15 cellular contexts compared by ENCODE assay signal in the genomic region with DNA sequence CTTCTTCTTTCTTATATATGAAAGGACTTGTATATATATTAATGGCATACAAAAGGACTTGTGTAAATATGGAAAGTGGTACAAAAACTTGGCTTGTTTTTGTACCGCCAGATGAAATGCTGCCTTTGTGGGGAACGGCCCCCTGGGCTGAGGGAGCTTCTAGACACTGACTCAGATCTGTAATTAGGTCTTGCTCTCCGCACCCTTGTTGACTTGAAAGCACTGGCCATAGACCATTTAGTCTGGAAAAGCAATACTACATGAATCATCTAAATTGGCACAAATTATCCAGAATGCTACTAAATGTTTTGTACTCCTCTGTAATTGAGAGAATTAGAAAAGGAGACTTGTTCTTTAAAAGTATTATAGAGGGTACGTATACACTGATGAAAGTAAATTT.
A peak's percentile ranks its signal among the peaks of the same experiment; 100 is the strongest.
DNase-seq lines count a peak whose midpoint lies in the region; ATAC-seq and TF ChIP-seq lines count a peak whose summit lies in the region.
"Had no signal": no experiment of that assay in that cellular context is flagged by ENCODE, and none has a peak within 500 bp of the region (broad histone marks: within the 10 kb centered on the region; RNA-seq: fewer than 3 reads in every experiment).

No MANE protein-coding gene starts in this region.

- no peak overlapping the region for H3K4me3 Mint-ChIP-seq in nephron progenitor cell
- H3K4me3 Mint-ChIP-seq: CD4-positive, alpha-beta T cell; memory B cell had no signal

- in situ Hi-C loops in KBM-7 (cut with MboI; ENCODE audit: low pct_unique_long_range_greater_than_20kb, low sequenced_read_pairs) = no loop called here

- DNase-seq in GM03348 (ENCODE audit: low spot score) (peak; percentile 66), NCI-H2227 (lab: John Stamatoyannopoulos, UW; ENCODE audit: unreplicated experiment) (peak; percentile 47), brain pericyte (ENCODE audit: low read depth, low spot score) (peak; percentile 52), nephron progenitor cell (no peak), KBM-7 (no peak), SKM-1 (lab: John Stamatoyannopoulos, UW; ENCODE audit: unreplicated experiment) (no peak)
- DNase-seq: activated CD4-positive, alpha-beta T cell treated with anti-CD3 and anti-CD28 coated beads, Interleukin-2, amount 50 U/mL, for 48 hours; activated naive CD4-positive, alpha-beta T cell treated with Interleukin-2 at 50 U/mL for 16 hours; CD4-positive, alpha-beta T cell; heart right ventricle; NCI-H1105 had no signal

- TF ChIP-seq CTCF in neutrophil (IDR thresholded peaks at IDR 0.05) (no peak), nephron progenitor cell (IDR thresholded peaks at IDR 0.05) (no peak)

- peaks cover 18% of the 10 kb centered on the region for H3K36me3 ChIP-seq in neutrophil
- H3K36me3 ChIP-seq: heart right ventricle had no signal

- H3K4me1 ChIP-seq in neutrophil (ENCODE audit: control insufficient read depth in 1 of 2, insufficient read depth in 1 of 2, low read depth in 1 of 2, low read length in 1 of 2) = no peaks in the 10 kb centered on the region

- no peaks in the 10 kb centered on the region for H3K9me3 ChIP-seq in neutrophil
- H3K9me3 ChIP-seq: heart right ventricle had no signal

- no peaks in the 10 kb centered on the region for H3K27me3 Mint-ChIP-seq in nephron progenitor cell (ENCODE audit: low read depth, poor library complexity)
- H3K27me3 Mint-ChIP-seq: CD4-positive, alpha-beta T cell; memory B cell; progenitor cell of endocrine pancreas had no signal

- no peak overlapping the region for H3K27ac Mint-ChIP-seq in nephron progenitor cell
- H3K27ac Mint-ChIP-seq: CD4-positive, alpha-beta T cell; memory B cell; progenitor cell of endocrine pancreas had no signal

- peaks cover 26% of the 10 kb centered on the region for H3K4me1 Mint-ChIP-seq in nephron progenitor cell

- H3K9me3 Mint-ChIP-seq in nephron progenitor cell = no peaks in the 10 kb centered on the region
- H3K9me3 Mint-ChIP-seq: CD4-positive, alpha-beta T cell; memory B cell had no signal

- ATAC-seq in HG03196 (IDR thresholded peaks at IDR 0.05; ENCODE audit: unreplicated experiment) = no peak

- no peaks in the 10 kb centered on the region for H3K27me3 ChIP-seq in neutrophil
- H3K27me3 ChIP-seq: heart right ventricle had no signal

- H3K4me3 ChIP-seq in neutrophil (ENCODE audit: low read depth in 1 of 2, low read length in 1 of 2) = no peak overlapping the region
- H3K4me3 ChIP-seq: heart right ventricle had no signal

- H3K36me3 Mint-ChIP-seq in nephron progenitor cell (ENCODE audit: low read depth) = peaks cover 21% of the 10 kb centered on the region

- H3K27ac ChIP-seq in neutrophil = peak overlapping the region; percentile 17

Comparison
In these comparisons a context has a peak if more than half of its experiments do, and no peak if none do; other contexts are left out.
1. DNase-seq: peak in GM03348 (single experiment), NCI-H2227 (single experiment) and brain pericyte (single experiment); none in nephron progenitor cell (single experiment), KBM-7 (single experiment) and SKM-1 (single experiment).